ENCODE assay signal across 9 cellular contexts in genomic region chr1:91501527-91501859, GRCh38. TPM values are rescaled to one million over a fixed set of nuclear protein-coding genes. Genes with fewer than 3 reads are reported as not detected.
DNase-seq lines count a peak whose midpoint lies in the region; ATAC-seq, FAIRE-seq and TF ChIP-seq lines count a peak whose summit lies in the region.
"Had no signal": no experiment of that assay in that cellular context is flagged by ENCODE, and none has a peak within 500 bp of the region (broad histone marks: within the 10 kb centered on the region; RNA-seq: fewer than 3 reads in every experiment).

No MANE protein-coding gene starts in this region.

- CTCF ChIA-PET in A549 (lab: Yijun Ruan, JAX): interaction anchor here (0.5 to 1.5 kb wide), 5 partner anchors 11 to 336 kb away, joined by 3 to 4 read pairs (median 3); no protein-coding TSS in a partner anchor

- H3K9me3 ChIP-seq in A549 (no peaks in the 10 kb centered on the region), ascending aorta (no peaks in the 10 kb centered on the region), transverse colon (no peaks in the 10 kb centered on the region)

- TF ChIP-seq POLR2A in A549 (IDR thresholded peaks at IDR 0.05; ENCODE audit: low read length) (no peak), transverse colon (IDR thresholded peaks at IDR 0.05) (no peak), GM12892 (IDR thresholded peaks at IDR 0.05; ENCODE audit: low read depth, low read length) (no peak)

- POLR2A ChIA-PET in A549 (lab: Yijun Ruan, JAX): interaction anchor here (1.5 kb wide), 1 partner anchor 479 kb away, joined by 3 read pairs; no protein-coding TSS in a partner anchor

- peak overlapping the region; percentile 89 to 98 for H3K27ac ChIP-seq in A549
- peak overlapping the region; percentile 68 to 78 for H3K27ac ChIP-seq in ascending aorta
- peak overlapping the region; percentile 86 for H3K27ac ChIP-seq in layer of hippocampus (ENCODE audit: low read depth, low read length)
- peak overlapping the region; percentile 80 to 92 (median 88) for H3K27ac ChIP-seq in transverse colon

- H3K36me3 ChIP-seq in ascending aorta: no peaks in the 10 kb centered on the region
- H3K36me3 ChIP-seq in transverse colon: no peaks in the 10 kb centered on the region

- WGBS in A549 (ENCODE audit: missing lambda C conversion rate): 3% methylated on average over 9 of the region's 9 CpGs
- WGBS in transverse colon (ENCODE audit: low coverage in 1 of 2), 2 donors: 1% methylated on average over 9 of the region's 9 CpGs; no CpG with 5 or more reads in 1 of the 2 donors

- DNase-seq in A549 (ENCODE audit: low read depth in 1 of 2, low spot score in 1 of 2) (peak in 1 of 2 experiments; percentile 28), GM12864 (ENCODE audit: low read depth) (no peak), NCI-H1930 (lab: John Stamatoyannopoulos, UW) (peak; percentile 55 to 72), ascending aorta (ENCODE audit: low spot score in 2 of 2) (no peak), transverse colon (no peak), GM12892 (ENCODE audit: insufficient read length) (no peak)

- in situ Hi-C loops in transverse colon (cut with MboI; ENCODE audit: low pct_ligation_motif_present in 1 of 4, low pct_unique_long_range_greater_than_20kb in 1 of 4, low sequenced_read_pairs in 3 of 4): loop anchor here in 1 of 4 donors (25.0 kb wide), 1 partner anchor 786 kb away; the partner anchor contains the start of genes GLMN and RPAP2

- peak overlapping the region; percentile 58 for H3K4me3 ChIP-seq in A549
- peak overlapping the region; percentile 99 for H3K4me3 ChIP-seq in GM12864 (ENCODE audit: low read depth, low read length)
- H3K4me3 ChIP-seq in ascending aorta: peak overlapping the region; percentile 61 to 82
- H3K4me3 ChIP-seq in transverse colon: peak overlapping the region; percentile 60 to 77 (median 68)

- no peak for FAIRE-seq in A549 (lab: Jason Lieb, UNC)
- FAIRE-seq in GM12892 (lab: Jason Lieb, UNC): no peak
- FAIRE-seq: frontal cortex had no signal

- H3K4me1 ChIP-seq in A549: peaks cover 15% of the 10 kb centered on the region
- H3K4me1 ChIP-seq in ascending aorta: no peaks in the 10 kb centered on the region
- peaks cover 3 to 21% (median 14%) of the 10 kb centered on the region in 4 donors for H3K4me1 ChIP-seq in transverse colon

- TF ChIP-seq EP300 in A549 (IDR thresholded peaks at IDR 0.05): no peak
- TF ChIP-seq EP300 in transverse colon (IDR thresholded peaks at IDR 0.05; ENCODE audit: low read depth): no peak

- TF ChIP-seq RAD21 in A549 (conservative IDR thresholded peaks at IDR 0.05 in 1 of 2, IDR thresholded peaks at IDR 0.05 in 1 of 2): no peak; a peak in 1 of 5 replicates

- ATAC-seq in A549: peak; percentile 62 to 75
- peak; percentile 10 for ATAC-seq in HG02840 (IDR thresholded peaks at IDR 0.05; ENCODE audit: low FRiP score, unreplicated experiment)

- TF ChIP-seq CTCF in A549 (IDR thresholded peaks at IDR 0.05) (no peak), GM12864 (IDR thresholded peaks at IDR 0.05; ENCODE audit: low read depth, low read length, missing control alignments) (no peak), ascending aorta (IDR thresholded peaks at IDR 0.05) (no peak), transverse colon (IDR thresholded peaks at IDR 0.05) (peak in 2 of 5 experiments; percentile 0 to 1)

- intact Hi-C loops in ascending aorta (cut with DNase I): loop anchor here (2.0 to 10.0 kb wide), 3 partner anchors 219 to 797 kb away; partner anchors contain the start of genes BTBD8, GLMN and RPAP2
- intact Hi-C loops in transverse colon (cut with DNase I; ENCODE audit: low total_unique reads): no loop called here

- H3K27me3 ChIP-seq in ascending aorta (no peaks in the 10 kb centered on the region), layer of hippocampus (ENCODE audit: control insufficient read depth, insufficient read depth, low read length) (no peaks in the 10 kb centered on the region), transverse colon (no peaks in the 10 kb centered on the region)

- peak overlapping the region; percentile 80 for H3K4me2 ChIP-seq in A549

TF ChIP-seq in A549, 52 proteins besides CTCF, POLR2A, EP300 and RAD21:
- TF ChIP-seq HMGXB4 (CRISPR knock-in tag; IDR thresholded peaks at IDR 0.05; ENCODE audit: borderline replicate concordance): no peak
- no peak for TF ChIP-seq NPAS2 (CRISPR knock-in tag; IDR thresholded peaks at IDR 0.05; ENCODE audit: borderline replicate concordance)
- no peak for TF ChIP-seq KDM5A (IDR thresholded peaks at IDR 0.05)
- TF ChIP-seq ZFP36 (IDR thresholded peaks at IDR 0.05; ENCODE audit: borderline replicate concordance, partially characterized antibody): no peak
- TF ChIP-seq MYC (IDR thresholded peaks at IDR 0.05; ENCODE audit: borderline replicate concordance, low read length): no peak
- peak; percentile 47 for TF ChIP-seq MAFK (IDR thresholded peaks at IDR 0.05; ENCODE audit: partially characterized antibody)
- no peak for TF ChIP-seq JUNB (IDR thresholded peaks at IDR 0.05)
- no peak for TF ChIP-seq HOXA7 (CRISPR knock-in tag; IDR thresholded peaks at IDR 0.05)
- no peak for TF ChIP-seq SREBF2 (IDR thresholded peaks at IDR 0.05)
TF ChIP-seq in A549: peak in this region for 1.

RNA-seq across cellular contexts. Expression of gene CDC7, which starts 0.8 kb away (rescaled TPM):
- 11.7 and 16.8 TPM in 2 replicates for polyA plus RNA-seq in A549 (2011; rRNA removed)
- polyA plus RNA-seq in A549 (2012; cell fraction: cytosol; rRNA removed): 4.1 and 4.2 TPM in 2 replicates
- 3.1 and 3.6 TPM in 2 replicates for polyA plus RNA-seq in A549 (2012; cell fraction: nucleus; rRNA removed)
- polyA plus RNA-seq in A549 (2017; fragmentation: RNase III; extraction: RNeasy Plus Mini Kit Qiagen cat#74134 plus additional on column Dnase treatment): 9.4 to 10.1 TPM (median 9.6 TPM) in 3 replicates
- 2.4 and 3.4 TPM in 2 replicates for polyA minus RNA-seq in A549 (2011; rRNA and poly(A)+ RNA removed)
- 2.7 TPM for total RNA-seq in ascending aorta
- total RNA-seq in transverse colon: 1 to 10 TPM in 2 of 4 donors, under 1 TPM in 1, not detected in 1; 0.68 to 2.8 (median 1.3) TPM
- polyA plus RNA-seq in GM12892 (2012; ENCODE audit: missing spikeins): 19.6 TPM

Comparison
In these comparisons a context has a peak if more than half of its experiments do, and no peak if none do; other contexts are left out.
1. DNase-seq: peak in NCI-H1930 (2 of 2); none in GM12864 (single experiment), ascending aorta (0 of 2), transverse colon (single experiment) and GM12892 (single experiment).
2. Peak in every context shown above with its lines, with median percentiles within 50 percentile points of each other: H3K27ac ChIP-seq and H3K4me3 ChIP-seq.